In genomic region chr10:21249435-21249834, GRCh38 we compare ENCODE assay signal across 28 cellular contexts.
"Had no signal": no experiment of that assay in that cellular context is flagged by ENCODE, and none has a peak within 500 bp of the region (broad histone marks: within the 10 kb centered on the region; RNA-seq: fewer than 3 reads in every experiment).

No MANE protein-coding gene starts in this region.

- H3K27me3 ChIP-seq: left lung, ovary, spleen, suprapubic skin, tibial artery, upper lobe of right lung had no signal

- H3K4me1 ChIP-seq: left lung, lower lobe of right lung, prostate gland, spleen, suprapubic skin, tibial artery, upper lobe of right lung had no signal

- H3K36me3 Mint-ChIP-seq: naive thymus-derived CD4-positive, alpha-beta T cell; natural killer cell treated with Interleukin-12 subunit alpha and Interleukin-12 subunit beta and Interleukin-15 and Interleukin-18, amount 100 ng/mL, for 72 hours; stimulated activated effector memory CD8-positive, alpha-beta T cell treated with anti-CD3 and anti-CD28 coated beads, Interleukin-12 subunit alpha, Interleukin-12 subunit beta, amount 100 ng/mL, for 72 hours had no signal

- H3K4me3 ChIP-seq: left lung, lower lobe of right lung, mucosa of descending colon, ovary, prostate gland, skin epidermis, spleen, suprapubic skin, thoracic aorta, tibial artery, upper lobe of right lung had no signal

- FAIRE-seq: keratinocyte, urothelium cell line had no signal

- H3K27ac ChIP-seq: left lung, lower lobe of right lung, ovary, prostate gland, skin epidermis, spleen, suprapubic skin, thoracic aorta, tibial artery, upper lobe of right lung had no signal

- H3K9me3 ChIP-seq: left lung, lower lobe of right lung, mucosa of descending colon, ovary, prostate gland, spleen, suprapubic skin, thoracic aorta, tibial artery, upper lobe of right lung had no signal

- DNase-seq: hippocampal formation; left colon; left lung; lower lobe of right lung; mesendoderm; midbrain; mucosa of descending colon; naive thymus-derived CD4-positive, alpha-beta T cell; ovary; posterior cingulate gyrus; retina; right cardiac atrium; stimulated activated CD4-positive, alpha-beta T cell treated with anti-CD3 and anti-CD28 coated beads, Interleukin-4, amount 100 ng/mL, for 24 hours; stimulated activated naive CD4-positive, alpha-beta T cell; tibial artery; trophoblast cell; upper lobe of right lung had no signal

- H3K36me3 ChIP-seq: left lung, lower lobe of right lung, ovary, prostate gland, spleen, suprapubic skin, thoracic aorta, tibial artery, upper lobe of right lung had no signal

- ATAC-seq: left colon; left lung; lower lobe of right lung; mucosa of descending colon; naive thymus-derived CD4-positive, alpha-beta T cell; natural killer cell treated with Interleukin-12 subunit alpha and Interleukin-12 subunit beta and Interleukin-15 and Interleukin-18, amount 100 ng/mL, for 72 hours; right cardiac atrium; sciatic nerve; stimulated activated effector memory CD8-positive, alpha-beta T cell treated with anti-CD3 and anti-CD28 coated beads, Interleukin-12 subunit alpha, Interleukin-12 subunit beta, amount 100 ng/mL, for 72 hours; upper lobe of right lung had no signal

- H3K4me3 Mint-ChIP-seq: naive thymus-derived CD4-positive, alpha-beta T cell; natural killer cell treated with Interleukin-12 subunit alpha and Interleukin-12 subunit beta and Interleukin-15 and Interleukin-18, amount 100 ng/mL, for 72 hours; stimulated activated effector memory CD8-positive, alpha-beta T cell treated with anti-CD3 and anti-CD28 coated beads, Interleukin-12 subunit alpha, Interleukin-12 subunit beta, amount 100 ng/mL, for 72 hours; stimulated activated naive CD8-positive, alpha-beta T cell treated with anti-CD3 and anti-CD28 coated beads, Interleukin-15, Interleukin-2, amounts not matched to agents 100 ng/mL and 50 ng/mL, for 24 hours had no signal

- H3K9me3 Mint-ChIP-seq: natural killer cell treated with Interleukin-12 subunit alpha and Interleukin-12 subunit beta and Interleukin-15 and Interleukin-18, amount 100 ng/mL, for 72 hours; stimulated activated effector memory CD8-positive, alpha-beta T cell treated with anti-CD3 and anti-CD28 coated beads, Interleukin-12 subunit alpha, Interleukin-12 subunit beta, amount 100 ng/mL, for 72 hours; stimulated activated naive CD8-positive, alpha-beta T cell treated with anti-CD3 and anti-CD28 coated beads, Interleukin-15, Interleukin-2, amounts not matched to agents 100 ng/mL and 50 ng/mL, for 24 hours had no signal

- H3K27ac Mint-ChIP-seq: naive thymus-derived CD4-positive, alpha-beta T cell; natural killer cell treated with Interleukin-12 subunit alpha and Interleukin-12 subunit beta and Interleukin-15 and Interleukin-18, amount 100 ng/mL, for 72 hours; stimulated activated effector memory CD8-positive, alpha-beta T cell treated with anti-CD3 and anti-CD28 coated beads, Interleukin-12 subunit alpha, Interleukin-12 subunit beta, amount 100 ng/mL, for 72 hours; stimulated activated naive CD8-positive, alpha-beta T cell treated with anti-CD3 and anti-CD28 coated beads, Interleukin-15, Interleukin-2, amounts not matched to agents 100 ng/mL and 50 ng/mL, for 24 hours had no signal

- H3K4me1 Mint-ChIP-seq: naive thymus-derived CD4-positive, alpha-beta T cell; stimulated activated effector memory CD8-positive, alpha-beta T cell treated with anti-CD3 and anti-CD28 coated beads, Interleukin-12 subunit alpha, Interleukin-12 subunit beta, amount 100 ng/mL, for 72 hours had no signal
